ENCODE assay signal across 18 cellular contexts in the genomic region with DNA sequence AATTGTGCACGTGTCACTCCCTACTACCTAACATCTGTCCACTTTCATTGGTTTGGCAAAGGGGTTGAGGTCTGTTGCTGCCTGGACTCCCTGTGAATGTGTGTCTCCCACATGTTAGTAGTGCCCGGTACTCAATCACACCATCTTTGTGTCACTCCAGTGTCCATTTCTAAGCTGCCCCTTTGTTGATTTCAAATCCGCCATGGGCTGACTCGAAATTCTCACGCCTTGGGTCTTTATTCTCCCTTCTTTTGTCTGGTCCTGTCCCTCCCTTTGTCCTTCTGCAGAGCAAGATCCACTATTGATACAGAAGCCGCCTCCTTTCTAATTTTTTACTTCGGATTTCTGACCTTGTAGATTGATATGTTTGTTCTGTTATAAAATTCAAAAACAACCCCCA. TPM values are rescaled to one million over a fixed set of nuclear protein-coding genes. Genes with fewer than 3 reads are reported as not detected.
DNase-seq lines count a peak whose midpoint lies in the region; FAIRE-seq and TF ChIP-seq lines count a peak whose summit lies in the region.
"Had no signal": no experiment of that assay in that cellular context is flagged by ENCODE, and none has a peak within 500 bp of the region (broad histone marks: within the 10 kb centered on the region; RNA-seq: fewer than 3 reads in every experiment).

No MANE protein-coding gene starts in this region.

- H3K4me1 Mint-ChIP-seq in glutamatergic neuron (ENCODE audit: low read depth, unreplicated experiment): peaks cover 29% of the 10 kb centered on the region
- H3K4me1 Mint-ChIP-seq in activated T-cell treated with anti-CD3 and anti-CD28 coated beads, Interleukin-2, amount 50 U/mL, for 24 hours (ENCODE audit: low read depth): no peaks in the 10 kb centered on the region

- peaks cover 8% of the 10 kb centered on the region for H3K27me3 ChIP-seq in ectodermal cell (ENCODE audit: control insufficient read depth, insufficient read depth, low read length, poor library complexity, severe bottlenecking)
- H3K27me3 ChIP-seq in neuronal stem cell (ENCODE audit: control insufficient read depth in 3 of 3, insufficient read depth in 3 of 3, low read depth in 1 of 3, low read length in 3 of 3): no peaks in the 10 kb centered on the region

- H3K27ac ChIP-seq in ectodermal cell (ENCODE audit: insufficient read depth, low read depth, low read length, poor library complexity, severe bottlenecking) (peak overlapping the region; percentile 5), neuronal stem cell (replicated peaks; ENCODE audit: low read length) (peak overlapping the region; percentile 76)
- H3K27ac ChIP-seq: C4-2B had no signal

- H2BK12ac ChIP-seq in neuronal stem cell (ENCODE audit: low read length): no peak overlapping the region

- no peak overlapping the region for H3K4me2 ChIP-seq in neuronal stem cell (ENCODE audit: insufficient read depth, low read length, poor library complexity, severe bottlenecking)

- no peak for DNase-seq in glutamatergic neuron
- DNase-seq in neuronal stem cell (ENCODE audit: low spot score): peak; percentile 56
- DNase-seq in activated T-cell treated with anti-CD3 and anti-CD28 coated beads, Interleukin-2, amount 50 U/mL, for 24 hours: no peak
- no peak for DNase-seq in urothelium cell line (ENCODE audit: low spot score)
- no peak for DNase-seq in COLO668 (lab: John Stamatoyannopoulos, UW; ENCODE audit: unreplicated experiment)
- DNase-seq: ACHN; CD4-positive, alpha-beta T cell; DMS153; DMS79; GDM1; GOT3; H7 had no signal

- H4K8ac ChIP-seq in neuronal stem cell (ENCODE audit: low read depth, low read length): no peak overlapping the region

- H2BK5ac ChIP-seq in neuronal stem cell (ENCODE audit: low read length): no peak overlapping the region

- peak overlapping the region; percentile 18 for H3K27ac Mint-ChIP-seq in glutamatergic neuron (ENCODE audit: unreplicated experiment)
- H3K27ac Mint-ChIP-seq in activated T-cell treated with anti-CD3 and anti-CD28 coated beads, Interleukin-2, amount 50 U/mL, for 24 hours: no peak overlapping the region
- H3K27ac Mint-ChIP-seq: CD4-positive, alpha-beta T cell; IgD-negative memory B cell had no signal

- peaks cover 2% of the 10 kb centered on the region for H3K9me3 Mint-ChIP-seq in glutamatergic neuron (ENCODE audit: unreplicated experiment)
- no peaks in the 10 kb centered on the region for H3K9me3 Mint-ChIP-seq in activated T-cell treated with anti-CD3 and anti-CD28 coated beads, Interleukin-2, amount 50 U/mL, for 24 hours
- H3K9me3 Mint-ChIP-seq: CD4-positive, alpha-beta T cell; IgD-negative memory B cell had no signal

- no peaks in the 10 kb centered on the region for H3K36me3 Mint-ChIP-seq in glutamatergic neuron (ENCODE audit: unreplicated experiment)
- H3K36me3 Mint-ChIP-seq in activated T-cell treated with anti-CD3 and anti-CD28 coated beads, Interleukin-2, amount 50 U/mL, for 24 hours (ENCODE audit: low read depth): no peaks in the 10 kb centered on the region

- H3K4me1 ChIP-seq in ectodermal cell (ENCODE audit: control insufficient read depth, insufficient read depth, low read length) (peaks cover 23% of the 10 kb centered on the region), neuronal stem cell (ENCODE audit: control insufficient read depth in 2 of 2, insufficient read depth in 1 of 2, low read depth in 1 of 2, low read length in 2 of 2) (peaks cover 18 to 23% of the 10 kb centered on the region in 2 donors)

- no peaks in the 10 kb centered on the region for H3K36me3 ChIP-seq in ectodermal cell (ENCODE audit: control insufficient read depth, insufficient read depth, low read length)
- H3K36me3 ChIP-seq in neuronal stem cell (replicated peaks in 1 of 2; ENCODE audit: control insufficient read depth in 2 of 2, insufficient read depth in 2 of 2, low read length in 2 of 2): peaks cover 6 to 72% of the 10 kb centered on the region in 2 donors

- H2BK120ac ChIP-seq in neuronal stem cell (ENCODE audit: low read depth, low read length): no peak overlapping the region

- no peaks in the 10 kb centered on the region for H3K9me3 ChIP-seq in ectodermal cell (ENCODE audit: control insufficient read depth, low read length)
- no peaks in the 10 kb centered on the region for H3K9me3 ChIP-seq in neuronal stem cell (replicated peaks in 1 of 2; ENCODE audit: control insufficient read depth in 2 of 2, insufficient read depth in 1 of 2, low read depth in 1 of 2, low read length in 2 of 2)

- FAIRE-seq in urothelium cell line (lab: Jason Lieb, UNC): no peak
- FAIRE-seq: A204.1, HepG2 had no signal

- H3K9ac ChIP-seq in neuronal stem cell (ENCODE audit: low read depth, low read length, poor library complexity): no peak overlapping the region

- no peak overlapping the region for H2BK15ac ChIP-seq in neuronal stem cell (ENCODE audit: low read length)

- H2AK5ac ChIP-seq in neuronal stem cell (ENCODE audit: low read depth, low read length): no peak overlapping the region

- H3K23ac ChIP-seq in neuronal stem cell (ENCODE audit: low read depth, low read length, poor library complexity): no peak overlapping the region

- H3K27me3 Mint-ChIP-seq in glutamatergic neuron (ENCODE audit: unreplicated experiment): peaks cover 3% of the 10 kb centered on the region
- peaks cover 51% of the 10 kb centered on the region for H3K27me3 Mint-ChIP-seq in activated T-cell treated with anti-CD3 and anti-CD28 coated beads, Interleukin-2, amount 50 U/mL, for 24 hours

- H3K4me3 ChIP-seq in ectodermal cell (ENCODE audit: insufficient read depth, low read depth, low read length) (no peak overlapping the region), neuronal stem cell (ENCODE audit: low read length in 2 of 2) (no peak overlapping the region)

- H3K4me3 Mint-ChIP-seq in glutamatergic neuron (ENCODE audit: unreplicated experiment): peak overlapping the region; percentile 24
- no peak overlapping the region for H3K4me3 Mint-ChIP-seq in activated T-cell treated with anti-CD3 and anti-CD28 coated beads, Interleukin-2, amount 50 U/mL, for 24 hours
- H3K4me3 Mint-ChIP-seq: CD4-positive, alpha-beta T cell; IgD-negative memory B cell had no signal

- no peak overlapping the region for H3K18ac ChIP-seq in neuronal stem cell (ENCODE audit: low read length)

- no peak for TF ChIP-seq CTCF in glutamatergic neuron (IDR thresholded peaks at IDR 0.05; ENCODE audit: partially characterized antibody, unreplicated experiment)

- peaks cover 3% of the 10 kb centered on the region for H3K79me1 ChIP-seq in neuronal stem cell (ENCODE audit: low read depth, low read length)

- no peak overlapping the region for H4K91ac ChIP-seq in neuronal stem cell (ENCODE audit: low read depth, low read length, poor library complexity)

- 55 to 66% methylated on average over 5 of the region's 7 CpGs for WGBS in ectodermal cell, 2 experiments
- no CpG with 5 or more reads among the region's 7 CpGs for WGBS in neuronal stem cell (ENCODE audit: extremely low coverage in 2 of 2, insufficient read length in 2 of 2, insufficient replicate concordance in 1 of 2), 2 donors

- no peak overlapping the region for H2AFZ ChIP-seq in neuronal stem cell (ENCODE audit: low read length)

- no peak overlapping the region for H3K14ac ChIP-seq in neuronal stem cell (ENCODE audit: low read length)

- no peak overlapping the region for H3K4ac ChIP-seq in neuronal stem cell (ENCODE audit: low read length)

RNA-seq across cellular contexts. Expression of a gene that starts 7.6 kb away (rescaled TPM):
- 140 TPM for polyA plus RNA-seq in ectodermal cell (2013, experiment 1 of 4)
- polyA plus RNA-seq in ectodermal cell (2013, experiment 2 of 4): 172 TPM
- 102 TPM for polyA plus RNA-seq in ectodermal cell (2013, experiment 3 of 4)
- 109 TPM for polyA plus RNA-seq in ectodermal cell (2013, experiment 4 of 4)
- 313 TPM for total RNA-seq in glutamatergic neuron (ENCODE audit: unreplicated experiment)
- 77.1 TPM for polyA plus RNA-seq in neuronal stem cell (2013, experiment 1 of 2)
- polyA plus RNA-seq in neuronal stem cell (2013, experiment 2 of 2): 77.6 TPM
- total RNA-seq: CD4-positive, alpha-beta T cell; HepG2 had no signal
- polyA plus RNA-seq: BJ, IgD-negative memory B cell had no signal
